Comparison of ENCODE assay signal across 21 cellular contexts in genomic region chr11:88739524-88739923, GRCh38.
"Had no signal": no experiment of that assay in that cellular context is flagged by ENCODE, and none has a peak within 500 bp of the region (broad histone marks: within the 10 kb centered on the region; RNA-seq: fewer than 3 reads in every experiment).

No MANE protein-coding gene starts in this region.

- H3K27me3 ChIP-seq: ovary, sigmoid colon, stomach, thyroid gland, vagina had no signal

- H3K4me1 ChIP-seq: lower lobe of right lung, psoas muscle, sigmoid colon, stomach, thyroid gland, vagina had no signal

- H3K9me3 Mint-ChIP-seq: stimulated activated effector memory CD8-positive, alpha-beta T cell treated with anti-CD3 and anti-CD28 coated beads, Interleukin-12 subunit alpha, Interleukin-12 subunit beta, amount 100 ng/mL, for 72 hours had no signal

- H3K9me3 ChIP-seq: lower lobe of right lung, ovary, psoas muscle, sigmoid colon, stomach, thyroid gland, vagina had no signal

- ATAC-seq: left ventricle myocardium superior; lower lobe of right lung; natural killer cell; psoas muscle; right cardiac atrium; stimulated activated effector memory CD8-positive, alpha-beta T cell treated with anti-CD3 and anti-CD28 coated beads, Interleukin-12 subunit alpha, Interleukin-12 subunit beta, amount 100 ng/mL, for 72 hours had no signal

- H3K27ac Mint-ChIP-seq: immature natural killer cell; natural killer cell; stimulated activated effector memory CD8-positive, alpha-beta T cell treated with anti-CD3 and anti-CD28 coated beads, Interleukin-12 subunit alpha, Interleukin-12 subunit beta, amount 100 ng/mL, for 72 hours had no signal

- H3K36me3 Mint-ChIP-seq: immature natural killer cell; stimulated activated effector memory CD8-positive, alpha-beta T cell treated with anti-CD3 and anti-CD28 coated beads, Interleukin-12 subunit alpha, Interleukin-12 subunit beta, amount 100 ng/mL, for 72 hours had no signal

- H3K4me3 Mint-ChIP-seq: immature natural killer cell; natural killer cell; stimulated activated effector memory CD8-positive, alpha-beta T cell treated with anti-CD3 and anti-CD28 coated beads, Interleukin-12 subunit alpha, Interleukin-12 subunit beta, amount 100 ng/mL, for 72 hours had no signal

- H3K36me3 ChIP-seq: lower lobe of right lung, ovary, sigmoid colon, stomach, thyroid gland, vagina had no signal

- H3K4me3 ChIP-seq: lower lobe of right lung, ovary, psoas muscle, sigmoid colon, stomach, thyroid gland, vagina had no signal

- H3K4me1 Mint-ChIP-seq: immature natural killer cell; natural killer cell; stimulated activated effector memory CD8-positive, alpha-beta T cell treated with anti-CD3 and anti-CD28 coated beads, Interleukin-12 subunit alpha, Interleukin-12 subunit beta, amount 100 ng/mL, for 72 hours had no signal

- DNase-seq: hypothalamus; immature natural killer cell; islet precursor cell; kidney glomerular epithelial cell; left ventricle myocardium superior; lower lobe of right lung; natural killer cell; occipital lobe; ovary; posterior cingulate gyrus; psoas muscle; right cardiac atrium; sigmoid colon; stimulated activated CD4-positive, alpha-beta T cell treated with anti-CD3 and anti-CD28 coated beads, Interleukin-2, amount 100 ng/mL, for 24 hours; stimulated activated CD4-positive, alpha-beta T cell treated with anti-CD3 and anti-CD28 coated beads, Interleukin-4, amount 100 ng/mL, for 24 hours; stimulated activated naive CD4-positive, alpha-beta T cell treated with Interleukin-2 at 50 U/mL for 16 hours; stomach; thyroid gland; trophoblast cell had no signal

- H3K27ac ChIP-seq: lower lobe of right lung, ovary, psoas muscle, sigmoid colon, stomach, thyroid gland, vagina had no signal
